ENCODE assay signal across 14 cellular contexts in the genomic region with DNA sequence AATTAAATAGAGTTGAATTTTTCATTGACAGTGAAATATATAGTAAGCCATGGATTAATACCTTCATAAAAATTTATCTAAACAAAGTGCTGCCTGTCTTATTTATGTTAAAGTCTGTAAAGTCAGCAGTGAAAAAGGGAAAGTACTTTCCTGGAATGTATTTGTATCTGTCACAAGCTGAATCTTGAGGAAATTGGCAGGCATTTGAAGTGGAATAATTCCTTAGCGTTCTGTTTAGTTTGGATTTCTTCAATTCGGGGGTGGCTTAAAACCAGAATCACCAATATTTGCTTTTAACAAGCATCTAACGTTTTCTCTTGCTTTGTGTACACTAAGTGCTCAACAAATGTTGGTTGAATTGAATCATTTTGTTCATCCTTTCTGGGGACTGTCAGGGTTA. TPM values are rescaled to one million over a fixed set of nuclear protein-coding genes. Genes with fewer than 3 reads are reported as not detected.
A peak's percentile ranks its signal among the peaks of the same experiment; 100 is the strongest.
DNase-seq lines count a peak whose midpoint lies in the region; ATAC-seq and TF ChIP-seq lines count a peak whose summit lies in the region.
"Had no signal": no experiment of that assay in that cellular context is flagged by ENCODE, and none has a peak within 500 bp of the region (broad histone marks: within the 10 kb centered on the region; RNA-seq: fewer than 3 reads in every experiment).

No MANE protein-coding gene starts in this region.

- H2AFZ ChIP-seq in smooth muscle cell (ENCODE audit: low read depth) = no peak overlapping the region

- peaks cover 8% of the 10 kb centered on the region for H3K4me1 ChIP-seq in smooth muscle cell (ENCODE audit: low read depth)

- no peaks in the 10 kb centered on the region for H3K9me3 ChIP-seq in smooth muscle cell (replicated peaks; ENCODE audit: low read depth)

- POLR2A ChIA-PET in WTC11 (lab: Charles Lee) = no interaction called here

- H3K4me3 ChIP-seq in smooth muscle cell = no peak overlapping the region
- H3K4me3 ChIP-seq in H7 (ENCODE audit: insufficient read depth, low read depth, low read length) = no peak overlapping the region
- H3K4me3 ChIP-seq: MG63 had no signal

- H3F3A ChIP-seq in smooth muscle cell (ENCODE audit: low read depth) = peaks cover 8% of the 10 kb centered on the region

- no peak overlapping the region for H3K9ac ChIP-seq in smooth muscle cell (ENCODE audit: low read depth)

- ATAC-seq in WTC11 = no peak
- ATAC-seq in GM19324 (IDR thresholded peaks at IDR 0.05; ENCODE audit: low FRiP score, unreplicated experiment) = no peak

- no peaks in the 10 kb centered on the region for H3K27me3 Mint-ChIP-seq in WTC11 (ENCODE audit: low read depth)
- H3K27me3 Mint-ChIP-seq in immature natural killer cell (ENCODE audit: low read depth in 3 of 3) = peaks cover 4 to 17% (median 6%) of the 10 kb centered on the region in 3 donors

- H3K36me3 Mint-ChIP-seq in WTC11 = peaks cover 5% of the 10 kb centered on the region
- H3K36me3 Mint-ChIP-seq in immature natural killer cell = peaks cover 0 to 7% (median 6%) of the 10 kb centered on the region in 3 donors

- no peaks in the 10 kb centered on the region for H4K20me1 ChIP-seq in smooth muscle cell (ENCODE audit: low read depth)

- TF ChIP-seq CTCF in WTC11 (IDR thresholded peaks at IDR 0.05) (no peak), smooth muscle cell (IDR thresholded peaks at IDR 0.05; ENCODE audit: borderline replicate concordance, insufficient read depth, poor library complexity, severe bottlenecking) (no peak)

- no peaks in the 10 kb centered on the region for H3K36me3 ChIP-seq in smooth muscle cell (ENCODE audit: low read depth)
- H3K36me3 ChIP-seq in H7 (replicated peaks; ENCODE audit: control insufficient read depth, insufficient read depth, low read length) = no peaks in the 10 kb centered on the region; the same call in 1 of the 2 replicates

- H3K27me3 ChIP-seq in smooth muscle cell (ENCODE audit: low read depth) (no peaks in the 10 kb centered on the region), H7 (ENCODE audit: control insufficient read depth, insufficient read depth, low read length) (no peaks in the 10 kb centered on the region)
- H3K27me3 ChIP-seq: MG63 had no signal

- 68% methylated on average over 3 of the region's 3 CpGs for WGBS in smooth muscle cell (ENCODE audit: low lambda C conversion rate)

- DNase-seq in EH (ENCODE audit: low read depth) (peak; percentile 9), WTC11 (ENCODE audit: low spot score) (no peak), immature natural killer cell (no peak), smooth muscle cell (lab: John Stamatoyannopoulos, UW; ENCODE audit: unreplicated experiment) (no peak), AG08395 (ENCODE audit: low spot score) (no peak), NCI-H1048 (lab: John Stamatoyannopoulos, UW) (no peak), H7 (no peak)
- DNase-seq: activated CD4-positive, CD25-positive, alpha-beta regulatory T cell; activated gamma-delta T cell; DMS53; hippocampal formation; mesendoderm; MG63 had no signal

- no peaks in the 10 kb centered on the region for H3K79me2 ChIP-seq in smooth muscle cell (ENCODE audit: low read depth)

- CTCF ChIA-PET in WTC11 (lab: Charles Lee) = interaction anchor here (2.0 to 2.4 kb wide), 2 partner anchors 39 to 209 kb away, joined by 7 to 32 read pairs; a partner anchor contains a TSS

- H3K4me3 Mint-ChIP-seq in WTC11 (no peak overlapping the region), immature natural killer cell (peak overlapping the region in 1 of 5 donors; percentile 23)

- H3K9me3 Mint-ChIP-seq in WTC11 (no peaks in the 10 kb centered on the region), immature natural killer cell (no peaks in the 10 kb centered on the region)

- H3K27ac Mint-ChIP-seq in WTC11 = peak overlapping the region; percentile 88; the same call in 1 of the 2 replicates
- peak overlapping the region; percentile 67 to 82 (median 76) for H3K27ac Mint-ChIP-seq in immature natural killer cell

- peaks cover 41% of the 10 kb centered on the region for H3K4me1 Mint-ChIP-seq in WTC11
- peaks cover 0 to 12% of the 10 kb centered on the region in 2 donors for H3K4me1 Mint-ChIP-seq in immature natural killer cell

- peak overlapping the region; percentile 76 for H3K27ac ChIP-seq in smooth muscle cell (ENCODE audit: low read depth)

- H3K4me2 ChIP-seq in smooth muscle cell = no peak overlapping the region

TF ChIP-seq in WTC11, 78 proteins besides CTCF, POLR2A, EP300 and RAD21:
- TF ChIP-seq CREM (CRISPR knock-in tag; IDR thresholded peaks at IDR 0.05) = no peak
- TF ChIP-seq NR2C2 (CRISPR knock-in tag; IDR thresholded peaks at IDR 0.05) = no peak
- no peak for TF ChIP-seq TCF7 (CRISPR knock-in tag; IDR thresholded peaks at IDR 0.05; ENCODE audit: low read depth)
- TF ChIP-seq, protein P1, sequence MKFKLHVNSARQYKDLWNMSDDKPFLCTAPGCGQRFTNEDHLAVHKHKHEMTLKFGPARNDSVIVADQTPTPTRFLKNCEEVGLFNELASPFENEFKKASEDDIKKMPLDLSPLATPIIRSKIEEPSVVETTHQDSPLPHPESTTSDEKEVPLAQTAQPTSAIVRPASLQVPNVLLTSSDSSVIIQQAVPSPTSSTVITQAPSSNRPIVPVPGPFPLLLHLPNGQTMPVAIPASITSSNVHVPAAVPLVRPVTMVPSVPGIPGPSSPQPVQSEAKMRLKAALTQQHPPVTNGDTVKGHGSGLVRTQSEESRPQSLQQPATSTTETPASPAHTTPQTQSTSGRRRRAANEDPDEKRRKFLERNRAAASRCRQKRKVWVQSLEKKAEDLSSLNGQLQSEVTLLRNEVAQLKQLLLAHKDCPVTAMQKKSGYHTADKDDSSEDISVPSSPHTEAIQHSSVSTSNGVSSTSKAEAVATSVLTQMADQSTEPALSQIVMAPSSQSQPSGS (CRISPR knock-in tag; IDR thresholded peaks at IDR 0.05; ENCODE audit: borderline replicate concordance, low read depth) = no peak
- TF ChIP-seq, protein P2, sequence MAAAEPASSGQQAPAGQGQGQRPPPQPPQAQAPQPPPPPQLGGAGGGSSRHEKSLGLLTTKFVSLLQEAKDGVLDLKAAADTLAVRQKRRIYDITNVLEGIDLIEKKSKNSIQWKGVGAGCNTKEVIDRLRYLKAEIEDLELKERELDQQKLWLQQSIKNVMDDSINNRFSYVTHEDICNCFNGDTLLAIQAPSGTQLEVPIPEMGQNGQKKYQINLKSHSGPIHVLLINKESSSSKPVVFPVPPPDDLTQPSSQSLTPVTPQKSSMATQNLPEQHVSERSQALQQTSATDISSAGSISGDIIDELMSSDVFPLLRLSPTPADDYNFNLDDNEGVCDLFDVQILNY (CRISPR knock-in tag; IDR thresholded peaks at IDR 0.05) = no peak
- TF ChIP-seq, protein P3, sequence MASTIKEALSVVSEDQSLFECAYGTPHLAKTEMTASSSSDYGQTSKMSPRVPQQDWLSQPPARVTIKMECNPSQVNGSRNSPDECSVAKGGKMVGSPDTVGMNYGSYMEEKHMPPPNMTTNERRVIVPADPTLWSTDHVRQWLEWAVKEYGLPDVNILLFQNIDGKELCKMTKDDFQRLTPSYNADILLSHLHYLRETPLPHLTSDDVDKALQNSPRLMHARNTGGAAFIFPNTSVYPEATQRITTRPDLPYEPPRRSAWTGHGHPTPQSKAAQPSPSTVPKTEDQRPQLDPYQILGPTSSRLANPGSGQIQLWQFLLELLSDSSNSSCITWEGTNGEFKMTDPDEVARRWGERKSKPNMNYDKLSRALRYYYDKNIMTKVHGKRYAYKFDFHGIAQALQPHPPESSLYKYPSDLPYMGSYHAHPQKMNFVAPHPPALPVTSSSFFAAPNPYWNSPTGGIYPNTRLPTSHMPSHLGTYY (CRISPR knock-in tag; IDR thresholded peaks at IDR 0.05) = no peak
- TF ChIP-seq ZNF138 (CRISPR knock-in tag; conservative IDR thresholded peaks at IDR 0.05) = no peak
- TF ChIP-seq SMAD4 (CRISPR knock-in tag; IDR thresholded peaks at IDR 0.05) = no peak
- TF ChIP-seq, protein P4, sequence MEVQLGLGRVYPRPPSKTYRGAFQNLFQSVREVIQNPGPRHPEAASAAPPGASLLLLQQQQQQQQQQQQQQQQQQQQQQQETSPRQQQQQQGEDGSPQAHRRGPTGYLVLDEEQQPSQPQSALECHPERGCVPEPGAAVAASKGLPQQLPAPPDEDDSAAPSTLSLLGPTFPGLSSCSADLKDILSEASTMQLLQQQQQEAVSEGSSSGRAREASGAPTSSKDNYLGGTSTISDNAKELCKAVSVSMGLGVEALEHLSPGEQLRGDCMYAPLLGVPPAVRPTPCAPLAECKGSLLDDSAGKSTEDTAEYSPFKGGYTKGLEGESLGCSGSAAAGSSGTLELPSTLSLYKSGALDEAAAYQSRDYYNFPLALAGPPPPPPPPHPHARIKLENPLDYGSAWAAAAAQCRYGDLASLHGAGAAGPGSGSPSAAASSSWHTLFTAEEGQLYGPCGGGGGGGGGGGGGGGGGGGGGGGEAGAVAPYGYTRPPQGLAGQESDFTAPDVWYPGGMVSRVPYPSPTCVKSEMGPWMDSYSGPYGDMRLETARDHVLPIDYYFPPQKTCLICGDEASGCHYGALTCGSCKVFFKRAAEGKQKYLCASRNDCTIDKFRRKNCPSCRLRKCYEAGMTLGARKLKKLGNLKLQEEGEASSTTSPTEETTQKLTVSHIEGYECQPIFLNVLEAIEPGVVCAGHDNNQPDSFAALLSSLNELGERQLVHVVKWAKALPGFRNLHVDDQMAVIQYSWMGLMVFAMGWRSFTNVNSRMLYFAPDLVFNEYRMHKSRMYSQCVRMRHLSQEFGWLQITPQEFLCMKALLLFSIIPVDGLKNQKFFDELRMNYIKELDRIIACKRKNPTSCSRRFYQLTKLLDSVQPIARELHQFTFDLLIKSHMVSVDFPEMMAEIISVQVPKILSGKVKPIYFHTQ (CRISPR knock-in tag; IDR thresholded peaks at IDR 0.05) = no peak
- TF ChIP-seq, protein P5, sequence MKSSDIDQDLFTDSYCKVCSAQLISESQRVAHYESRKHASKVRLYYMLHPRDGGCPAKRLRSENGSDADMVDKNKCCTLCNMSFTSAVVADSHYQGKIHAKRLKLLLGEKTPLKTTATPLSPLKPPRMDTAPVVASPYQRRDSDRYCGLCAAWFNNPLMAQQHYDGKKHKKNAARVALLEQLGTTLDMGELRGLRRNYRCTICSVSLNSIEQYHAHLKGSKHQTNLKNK (CRISPR knock-in tag; IDR thresholded peaks at IDR 0.05) = no peak
TF ChIP-seq in WTC11: peak in this region for 0.

RNA-seq across cellular contexts. Expression of a gene that starts 2.2 kb away (rescaled TPM):
- total RNA-seq in WTC11 (2021) = 35.3 to 39.9 TPM (median 35.8 TPM) in 3 replicates
- polyA plus RNA-seq in immature natural killer cell = 10 to 100 TPM; 10.1 to 20.1 (median 11.6) TPM
- 12.1 and 17.7 TPM in 2 replicates for total RNA-seq in smooth muscle cell
- 32.9 and 46.7 TPM in 2 replicates for polyA plus RNA-seq in smooth muscle cell
- total RNA-seq in H7 (2014; rRNA removed; shearing (Covaris generic)) = 30.9 and 33.8 TPM in 2 replicates

RNA-seq across cellular contexts. Expression of a gene that starts 39.3 kb away (rescaled TPM):
- total RNA-seq in WTC11 (2021) (89.1 to 116 TPM (median 113 TPM) in 3 replicates), smooth muscle cell (31.3 and 35.8 TPM in 2 replicates)
- polyA plus RNA-seq in immature natural killer cell (10 to 100 TPM; 17.2 to 24.9 (median 21.1) TPM), smooth muscle cell (22.5 and 38.0 TPM in 2 replicates)
- 18.4 and 30.7 TPM in 2 replicates for total RNA-seq in H7 (2014; rRNA removed; shearing (Covaris generic))
